ENCODE assay signal across 16 cellular contexts in the genomic region with DNA sequence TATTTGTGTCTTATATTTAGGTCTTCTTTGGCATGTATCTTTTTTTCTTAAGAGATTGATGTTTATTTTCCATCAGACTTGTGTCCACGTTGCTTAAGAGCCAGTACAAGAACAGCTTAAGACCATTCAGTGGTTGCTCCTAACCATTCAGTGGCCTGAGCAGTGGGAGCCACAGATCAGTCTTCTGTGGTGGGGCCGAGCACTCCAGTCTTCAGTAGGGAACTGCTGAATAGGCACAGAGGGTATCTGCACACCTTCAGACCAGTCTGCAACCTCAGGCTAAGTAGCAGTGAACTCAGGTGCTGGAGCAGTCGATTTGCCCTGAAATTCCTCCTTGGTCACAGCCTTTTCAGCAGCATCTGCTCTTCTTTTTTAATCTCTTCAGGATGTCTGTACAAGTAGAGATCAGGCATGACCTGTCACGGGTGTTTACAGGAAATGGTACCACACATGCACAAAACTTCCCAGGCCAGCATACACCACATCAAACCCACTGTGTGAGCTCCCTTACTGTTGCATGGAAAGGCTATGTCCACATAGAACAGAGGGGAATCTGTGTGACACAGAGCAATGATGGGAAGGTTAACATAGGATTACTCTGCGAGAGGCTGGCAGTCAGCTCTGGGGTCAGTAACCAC. TPM values are rescaled to one million over a fixed set of nuclear protein-coding genes. Genes with fewer than 3 reads are reported as not detected.
A peak's percentile ranks its signal among the peaks of the same experiment; 100 is the strongest.
DNase-seq lines count a peak whose midpoint lies in the region; ATAC-seq and TF ChIP-seq lines count a peak whose summit lies in the region.
"Had no signal": no experiment of that assay in that cellular context is flagged by ENCODE, and none has a peak within 500 bp of the region (broad histone marks: within the 10 kb centered on the region; RNA-seq: fewer than 3 reads in every experiment).

No MANE protein-coding gene starts in this region.

- H3K9me3 ChIP-seq in CD4-positive, alpha-beta memory T cell (ENCODE audit: control insufficient read depth in 1 of 2, low read length in 2 of 2) = no peaks in the 10 kb centered on the region
- no peaks in the 10 kb centered on the region for H3K9me3 ChIP-seq in psoas muscle
- H3K9me3 ChIP-seq: tibial artery had no signal

- peak; percentile 34 to 60 (median 47) for DNase-seq in CD4-positive, alpha-beta memory T cell
- peak; percentile 26 for DNase-seq in activated T-helper 1 cell treated with anti-CD3 and anti-CD28 coated beads, Interleukin-12 subunit alpha, Interleukin-12 subunit beta, Interleukin-2, Interleukin-4 antibody, amounts not matched to agents 30 ng/mL and 10 ng/mL and 1 ng/mL, durations not matched to agents 14 hours and 24 hours and 36 hours (ENCODE audit: low spot score)
- DNase-seq in naive B cell = peak; percentile 20
- DNase-seq in NCI-H1105 treated with DMSO at 0.1 percent for 48 hours (lab: John Stamatoyannopoulos, UW) = no peak
- no peak for DNase-seq in psoas muscle
- no peak for DNase-seq in DMS79 (lab: John Stamatoyannopoulos, UW)
- DNase-seq: AML-193, DMS79 treated with DMSO at 0.1 percent for 48 hours, foreskin melanocyte, mammary epithelial cell, MV-4-11, occipital lobe, tibial artery had no signal

- 63 to 74% (median 71%) methylated on average over 5 of the region's 5 CpGs for WGBS in psoas muscle, 3 donors

- peak overlapping the region; percentile 69 to 96 (median 91) for H3K27ac Mint-ChIP-seq in CD4-positive, alpha-beta memory T cell
- H3K27ac Mint-ChIP-seq in T-helper 1 cell treated with Interleukin-12 subunit alpha and Interleukin-12 subunit beta and Interleukin-4 antibody, amounts not matched to agents 30 μg/mL and 1 μg/mL, for 36 hours = peak overlapping the region; percentile 68
- peak overlapping the region; percentile 40 for H3K27ac Mint-ChIP-seq in activated T-helper 1 cell treated with anti-CD3 and anti-CD28 coated beads, Interleukin-12 subunit alpha, Interleukin-12 subunit beta, Interleukin-2, Interleukin-4 antibody, amounts not matched to agents 30 ng/mL and 10 ng/mL and 1 ng/mL, durations not matched to agents 14 hours and 24 hours and 36 hours
- H3K27ac Mint-ChIP-seq in naive B cell = peak overlapping the region; percentile 43 to 91 (median 84)

- POLR2A ChIA-PET in CD4-positive, alpha-beta memory T cell (lab: Charles Lee; ENCODE audit: partially characterized antibody) = interaction anchor here (0.6 to 1.5 kb wide), 9 partner anchors 11 to 936 kb away, joined by 3 to 5 read pairs (median 3); no protein-coding TSS in a partner anchor

- H3K36me3 Mint-ChIP-seq in CD4-positive, alpha-beta memory T cell = no peaks in the 10 kb centered on the region
- H3K36me3 Mint-ChIP-seq in T-helper 1 cell treated with Interleukin-12 subunit alpha and Interleukin-12 subunit beta and Interleukin-4 antibody, amounts not matched to agents 30 μg/mL and 1 μg/mL, for 36 hours (ENCODE audit: low read depth) = peaks cover 1% of the 10 kb centered on the region
- peaks cover 4% of the 10 kb centered on the region for H3K36me3 Mint-ChIP-seq in activated T-helper 1 cell treated with anti-CD3 and anti-CD28 coated beads, Interleukin-12 subunit alpha, Interleukin-12 subunit beta, Interleukin-2, Interleukin-4 antibody, amounts not matched to agents 30 ng/mL and 10 ng/mL and 1 ng/mL, durations not matched to agents 14 hours and 24 hours and 36 hours (ENCODE audit: low read depth)
- H3K36me3 Mint-ChIP-seq in naive B cell = no peaks in the 10 kb centered on the region

- no peak for TF ChIP-seq CTCF in psoas muscle (IDR thresholded peaks at IDR 0.05)

- no peak overlapping the region for H3K4me3 ChIP-seq in CD4-positive, alpha-beta memory T cell (ENCODE audit: low read length in 2 of 2)
- H3K4me3 ChIP-seq in psoas muscle = no peak overlapping the region
- H3K4me3 ChIP-seq: SK-N-MC, tibial artery had no signal

- H3K9me3 Mint-ChIP-seq in CD4-positive, alpha-beta memory T cell = peaks cover 0 to 4% (median 0%) of the 10 kb centered on the region in 8 donors
- H3K9me3 Mint-ChIP-seq in T-helper 1 cell treated with Interleukin-12 subunit alpha and Interleukin-12 subunit beta and Interleukin-4 antibody, amounts not matched to agents 30 μg/mL and 1 μg/mL, for 36 hours = peaks cover 13% of the 10 kb centered on the region
- peaks cover 8% of the 10 kb centered on the region for H3K9me3 Mint-ChIP-seq in activated T-helper 1 cell treated with anti-CD3 and anti-CD28 coated beads, Interleukin-12 subunit alpha, Interleukin-12 subunit beta, Interleukin-2, Interleukin-4 antibody, amounts not matched to agents 30 ng/mL and 10 ng/mL and 1 ng/mL, durations not matched to agents 14 hours and 24 hours and 36 hours
- no peaks in the 10 kb centered on the region for H3K9me3 Mint-ChIP-seq in naive B cell

- CTCF ChIA-PET in CD4-positive, alpha-beta memory T cell (lab: Charles Lee; ENCODE audit: partially characterized antibody) = interaction anchor here (1.5 kb wide), 1 partner anchor 186 kb away, joined by 4 read pairs; no protein-coding TSS in a partner anchor

- H3K27ac ChIP-seq in CD4-positive, alpha-beta memory T cell (ENCODE audit: low read depth, low read length) = peak overlapping the region; percentile 18
- no peak overlapping the region for H3K27ac ChIP-seq in psoas muscle
- H3K27ac ChIP-seq: SK-N-MC, tibial artery had no signal

- no peaks in the 10 kb centered on the region for H3K27me3 Mint-ChIP-seq in CD4-positive, alpha-beta memory T cell
- H3K27me3 Mint-ChIP-seq in T-helper 1 cell treated with Interleukin-12 subunit alpha and Interleukin-12 subunit beta and Interleukin-4 antibody, amounts not matched to agents 30 μg/mL and 1 μg/mL, for 36 hours (ENCODE audit: low read depth) = no peaks in the 10 kb centered on the region
- H3K27me3 Mint-ChIP-seq in activated T-helper 1 cell treated with anti-CD3 and anti-CD28 coated beads, Interleukin-12 subunit alpha, Interleukin-12 subunit beta, Interleukin-2, Interleukin-4 antibody, amounts not matched to agents 30 ng/mL and 10 ng/mL and 1 ng/mL, durations not matched to agents 14 hours and 24 hours and 36 hours (ENCODE audit: insufficient read depth) = peaks cover 4% of the 10 kb centered on the region
- no peaks in the 10 kb centered on the region for H3K27me3 Mint-ChIP-seq in naive B cell

- H3K4me1 Mint-ChIP-seq in CD4-positive, alpha-beta memory T cell = peaks cover 31 to 36% (median 34%) of the 10 kb centered on the region in 4 donors
- peaks cover 25% of the 10 kb centered on the region for H3K4me1 Mint-ChIP-seq in T-helper 1 cell treated with Interleukin-12 subunit alpha and Interleukin-12 subunit beta and Interleukin-4 antibody, amounts not matched to agents 30 μg/mL and 1 μg/mL, for 36 hours (ENCODE audit: low read depth)
- H3K4me1 Mint-ChIP-seq in activated T-helper 1 cell treated with anti-CD3 and anti-CD28 coated beads, Interleukin-12 subunit alpha, Interleukin-12 subunit beta, Interleukin-2, Interleukin-4 antibody, amounts not matched to agents 30 ng/mL and 10 ng/mL and 1 ng/mL, durations not matched to agents 14 hours and 24 hours and 36 hours (ENCODE audit: low read depth) = peaks cover 25% of the 10 kb centered on the region
- H3K4me1 Mint-ChIP-seq in naive B cell = peaks cover 50 to 61% (median 53%) of the 10 kb centered on the region in 3 donors

- no peaks in the 10 kb centered on the region for H3K27me3 ChIP-seq in CD4-positive, alpha-beta memory T cell (ENCODE audit: insufficient read depth, low read length)
- H3K27me3 ChIP-seq in psoas muscle (ENCODE audit: insufficient read depth in 3 of 3, low read length in 2 of 3) = no peaks in the 10 kb centered on the region
- H3K27me3 ChIP-seq: tibial artery had no signal

- ATAC-seq in naive B cell (ENCODE audit: low read depth in 2 of 2) (peak; percentile 83 to 91), psoas muscle (no peak), GM19324 (IDR thresholded peaks at IDR 0.05; ENCODE audit: low FRiP score, unreplicated experiment) (no peak)

- peak overlapping the region; percentile 21 to 74 (median 44) for H3K4me3 Mint-ChIP-seq in CD4-positive, alpha-beta memory T cell
- peak overlapping the region; percentile 6 for H3K4me3 Mint-ChIP-seq in T-helper 1 cell treated with Interleukin-12 subunit alpha and Interleukin-12 subunit beta and Interleukin-4 antibody, amounts not matched to agents 30 μg/mL and 1 μg/mL, for 36 hours
- H3K4me3 Mint-ChIP-seq in activated T-helper 1 cell treated with anti-CD3 and anti-CD28 coated beads, Interleukin-12 subunit alpha, Interleukin-12 subunit beta, Interleukin-2, Interleukin-4 antibody, amounts not matched to agents 30 ng/mL and 10 ng/mL and 1 ng/mL, durations not matched to agents 14 hours and 24 hours and 36 hours = no peak overlapping the region
- peak overlapping the region in 6 of 8 donors; percentile 43 to 80 (median 53) for H3K4me3 Mint-ChIP-seq in naive B cell

- intact Hi-C loops in CD4-positive, alpha-beta memory T cell (cut with micrococcal nuclease) = loop anchor here (2.0 kb wide), 1 partner anchor 74 kb away; no protein-coding TSS in a partner anchor
- intact Hi-C loops in activated T-helper 1 cell treated with anti-CD3 and anti-CD28 coated beads, Interleukin-12 subunit alpha, Interleukin-12 subunit beta, Interleukin-2, Interleukin-4 antibody, amounts not matched to agents 30 ng/mL and 10 ng/mL and 1 ng/mL, durations not matched to agents 14 hours and 24 hours and 36 hours (cut with micrococcal nuclease) = no loop called here
- intact Hi-C loops in psoas muscle (cut with DNase I) = no loop called here

- peaks cover 34% of the 10 kb centered on the region for H3K4me1 ChIP-seq in CD4-positive, alpha-beta memory T cell (ENCODE audit: insufficient read depth, low read length)
- no peaks in the 10 kb centered on the region for H3K4me1 ChIP-seq in psoas muscle
- H3K4me1 ChIP-seq: tibial artery had no signal

- no peaks in the 10 kb centered on the region for H3K36me3 ChIP-seq in CD4-positive, alpha-beta memory T cell (ENCODE audit: insufficient read depth, low read length)
- no peaks in the 10 kb centered on the region for H3K36me3 ChIP-seq in psoas muscle (ENCODE audit: insufficient read depth in 1 of 2, low read depth in 1 of 2)
- H3K36me3 ChIP-seq: tibial artery had no signal

RNA-seq across cellular contexts. Expression of a gene that starts 51.5 kb away (rescaled TPM):
- total RNA-seq in CD4-positive, alpha-beta memory T cell = 100 to 1,000 TPM; 191 to 202 TPM
- polyA plus RNA-seq in CD4-positive, alpha-beta memory T cell = 100 to 1,000 TPM; 273 to 346 TPM
- total RNA-seq in activated T-helper 1 cell treated with anti-CD3 and anti-CD28 coated beads, Interleukin-12 subunit alpha, Interleukin-12 subunit beta, Interleukin-2, Interleukin-4 antibody, amounts not matched to agents 30 ng/mL and 10 ng/mL and 1 ng/mL, durations not matched to agents 14 hours and 24 hours and 36 hours = 156 and 167 TPM in 2 replicates
- polyA plus RNA-seq in naive B cell (ENCODE audit: low read depth in 6 of 6) (100 to 1,000 TPM; 112 to 259 (median 159) TPM), psoas muscle (1 to 10 TPM; 1.0 to 1.8 (median 1.5) TPM)
- total RNA-seq in psoas muscle = 1 to 10 TPM; 1.7 to 3.1 (median 2.6) TPM

Comparison
In these comparisons a context has a peak if more than half of its experiments do, and no peak if none do; other contexts are left out.
1. DNase-seq: peak in CD4-positive, alpha-beta memory T cell (5 of 5), activated T-helper 1 cell treated with anti-CD3 and anti-CD28 coated beads, Interleukin-12 subunit alpha, Interleukin-12 subunit beta, Interleukin-2, Interleukin-4 antibody, amounts not matched to agents 30 ng/mL and 10 ng/mL and 1 ng/mL, durations not matched to agents 14 hours and 24 hours and 36 hours (single experiment) and naive B cell (single experiment); none in NCI-H1105 treated with DMSO at 0.1 percent for 48 hours (single experiment), psoas muscle (0 of 2) and DMS79 (single experiment).
2. H3K27ac Mint-ChIP-seq: peak in every context shown above with its lines; median percentile 91 in CD4-positive, alpha-beta memory T cell; 84 in naive B cell; 68 in T-helper 1 cell treated with Interleukin-12 subunit alpha and Interleukin-12 subunit beta and Interleukin-4 antibody, amounts not matched to agents 30 μg/mL and 1 μg/mL, for 36 hours; 40 in activated T-helper 1 cell treated with anti-CD3 and anti-CD28 coated beads, Interleukin-12 subunit alpha, Interleukin-12 subunit beta, Interleukin-2, Interleukin-4 antibody, amounts not matched to agents 30 ng/mL and 10 ng/mL and 1 ng/mL, durations not matched to agents 14 hours and 24 hours and 36 hours.
3. ATAC-seq: peak in naive B cell (2 of 2); none in psoas muscle (0 of 4) and GM19324 (single experiment).
4. RNA of a gene that starts 51.5 kb away (total RNA-seq): 191 to 202 TPM in CD4-positive, alpha-beta memory T cell and 156 to 167 TPM in activated T-helper 1 cell treated with anti-CD3 and anti-CD28 coated beads, Interleukin-12 subunit alpha, Interleukin-12 subunit beta, Interleukin-2, Interleukin-4 antibody, amounts not matched to agents 30 ng/mL and 10 ng/mL and 1 ng/mL, durations not matched to agents 14 hours and 24 hours and 36 hours; 1.7 to 3.1 TPM in psoas muscle; every median in the first group is over 10 times any median in the second.